Comparison of ENCODE assay signal across 1 cellular context in the genomic region with DNA sequence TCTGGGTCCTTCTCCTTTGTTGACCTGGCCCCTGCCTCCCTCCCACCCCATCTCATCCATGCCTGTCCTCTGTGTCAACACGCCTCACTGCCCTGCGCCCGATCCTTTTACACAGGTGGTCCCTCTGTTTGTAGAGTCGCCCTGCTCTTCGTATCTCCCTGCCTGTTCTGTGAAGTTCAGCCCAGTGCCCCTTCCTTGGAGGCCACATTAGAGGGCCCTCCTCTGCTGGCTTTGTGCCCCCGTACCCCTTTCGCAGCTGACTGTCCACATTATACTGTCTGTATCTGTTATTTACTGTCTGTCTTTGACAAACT.
TF ChIP-seq lines count a peak whose summit lies in the region.

No MANE protein-coding gene starts in this region.

TF ChIP-seq in A549, 52 proteins besides CTCF, POLR2A, EP300 and RAD21:
- no peak for TF ChIP-seq HOXA7 (CRISPR knock-in tag; IDR thresholded peaks at IDR 0.05)
- TF ChIP-seq, protein P1, sequence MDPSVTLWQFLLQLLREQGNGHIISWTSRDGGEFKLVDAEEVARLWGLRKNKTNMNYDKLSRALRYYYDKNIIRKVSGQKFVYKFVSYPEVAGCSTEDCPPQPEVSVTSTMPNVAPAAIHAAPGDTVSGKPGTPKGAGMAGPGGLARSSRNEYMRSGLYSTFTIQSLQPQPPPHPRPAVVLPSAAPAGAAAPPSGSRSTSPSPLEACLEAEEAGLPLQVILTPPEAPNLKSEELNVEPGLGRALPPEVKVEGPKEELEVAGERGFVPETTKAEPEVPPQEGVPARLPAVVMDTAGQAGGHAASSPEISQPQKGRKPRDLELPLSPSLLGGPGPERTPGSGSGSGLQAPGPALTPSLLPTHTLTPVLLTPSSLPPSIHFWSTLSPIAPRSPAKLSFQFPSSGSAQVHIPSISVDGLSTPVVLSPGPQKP (IDR thresholded peaks at IDR 0.05; ENCODE audit: low read depth, low read length): no peak
- no peak for TF ChIP-seq PHF8 (IDR thresholded peaks at IDR 0.05; ENCODE audit: borderline replicate concordance, low read depth)
- TF ChIP-seq, protein P2, sequence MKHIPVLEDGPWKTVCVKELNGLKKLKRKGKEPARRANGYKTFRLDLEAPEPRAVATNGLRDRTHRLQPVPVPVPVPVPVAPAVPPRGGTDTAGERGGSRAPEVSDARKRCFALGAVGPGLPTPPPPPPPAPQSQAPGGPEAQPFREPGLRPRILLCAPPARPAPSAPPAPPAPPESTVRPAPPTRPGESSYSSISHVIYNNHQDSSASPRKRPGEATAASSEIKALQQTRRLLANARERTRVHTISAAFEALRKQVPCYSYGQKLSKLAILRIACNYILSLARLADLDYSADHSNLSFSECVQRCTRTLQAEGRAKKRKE (CRISPR knock-in tag; IDR thresholded peaks at IDR 0.05; ENCODE audit: low read depth): no peak
